In the genomic region with DNA sequence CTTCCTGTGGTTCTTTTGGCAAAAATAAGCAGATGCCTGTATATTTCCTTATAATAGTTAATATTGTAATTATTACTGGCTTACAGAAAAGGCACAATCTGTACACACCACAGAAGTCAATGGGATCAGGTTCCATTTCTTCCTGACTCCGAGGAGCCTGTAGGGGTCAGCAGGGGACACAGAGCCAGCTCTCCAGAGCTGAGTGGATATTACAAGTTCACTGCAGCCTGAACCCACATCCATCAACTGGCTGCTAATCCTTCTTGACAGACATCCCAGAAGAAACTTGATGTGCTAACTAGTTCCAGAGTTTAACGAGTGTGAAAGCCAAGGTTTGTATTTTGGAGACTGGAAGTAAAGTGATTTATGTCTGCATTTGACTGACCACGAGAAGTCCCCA, we compare ENCODE assay signal across 11 cellular contexts.
DNase-seq lines count a peak whose midpoint lies in the region; ATAC-seq and TF ChIP-seq lines count a peak whose summit lies in the region.
"Had no signal": no experiment of that assay in that cellular context is flagged by ENCODE, and none has a peak within 500 bp of the region (broad histone marks: within the 10 kb centered on the region; RNA-seq: fewer than 3 reads in every experiment).

No MANE protein-coding gene starts in this region.

- no peak for TF ChIP-seq POLR2A in gastroesophageal sphincter (IDR thresholded peaks at IDR 0.05)

- H3K4me3 Mint-ChIP-seq in H9, result no peak overlapping the region
- H3K4me3 Mint-ChIP-seq in activated CD8-positive, alpha-beta T cell treated with anti-CD3 and anti-CD28 coated beads, Interleukin-2, amount 10 ng/mL, durations not matched to agents 7 days and 5 days, result no peak overlapping the region

- H3K27me3 Mint-ChIP-seq in H9 (ENCODE audit: low read depth), result peaks cover 26% of the 10 kb centered on the region
- no peaks in the 10 kb centered on the region for H3K27me3 Mint-ChIP-seq in activated CD8-positive, alpha-beta T cell treated with anti-CD3 and anti-CD28 coated beads, Interleukin-2, amount 10 ng/mL, durations not matched to agents 7 days and 5 days (ENCODE audit: low read depth)

- no peak overlapping the region for H3K18ac ChIP-seq in H9 (ENCODE audit: insufficient read length, low read depth, low read length)

- H3K9me3 ChIP-seq in BE2C (no peaks in the 10 kb centered on the region), H9 (ENCODE audit: control insufficient read depth, low read depth, low read length) (no peaks in the 10 kb centered on the region), gastroesophageal sphincter (peaks cover 0 to 4% (median 0%) of the 10 kb centered on the region in 3 donors)
- H3K9me3 ChIP-seq: testis had no signal

- H3K79me1 ChIP-seq in H9 (ENCODE audit: insufficient read depth, low read depth, low read length, poor library complexity, severe bottlenecking), result no peaks in the 10 kb centered on the region

- no peak overlapping the region for H2BK20ac ChIP-seq in H9 (ENCODE audit: low read depth, low read length, poor library complexity, severe bottlenecking)

- H3K36me3 ChIP-seq in BE2C (no peaks in the 10 kb centered on the region), gastroesophageal sphincter (no peaks in the 10 kb centered on the region)

- H4K91ac ChIP-seq in H9 (ENCODE audit: insufficient read length, low read depth, low read length), result no peak overlapping the region

- peaks cover 7 to 8% of the 10 kb centered on the region in 2 experiments for H3K4me1 Mint-ChIP-seq in H9
- H3K4me1 Mint-ChIP-seq in activated CD8-positive, alpha-beta T cell treated with anti-CD3 and anti-CD28 coated beads, Interleukin-2, amount 10 ng/mL, durations not matched to agents 7 days and 5 days (ENCODE audit: low read depth), result no peaks in the 10 kb centered on the region

- DNase-seq in BE2C (no peak), H9 (peak; percentile 49), RKO (ENCODE audit: low spot score) (peak; percentile 20), kidney glomerular epithelial cell (lab: John Stamatoyannopoulos, UW) (peak; percentile 8), GM03348 (ENCODE audit: low spot score) (no peak)
- no peak for DNase-seq in activated CD8-positive, alpha-beta T cell treated with anti-CD3 and anti-CD28 coated beads, Interleukin-2, amount 10 ng/mL, durations not matched to agents 7 days and 5 days
- DNase-seq: activated CD4-positive, alpha-beta T cell treated with anti-CD3 and anti-CD28 coated beads, Interleukin-2, amount 50 U/mL, for 1 hour; DND-41; testis had no signal

- CTCF ChIA-PET in activated CD8-positive, alpha-beta T cell treated with anti-CD3 and anti-CD28 coated beads, Interleukin-2, amount 10 ng/mL, durations not matched to agents 7 days and 5 days (lab: Charles Lee), result no interaction called here

- H3K23ac ChIP-seq in H9 (ENCODE audit: insufficient read length, low read depth, low read length), result no peak overlapping the region

- POLR2A ChIA-PET in activated CD8-positive, alpha-beta T cell treated with anti-CD3 and anti-CD28 coated beads, Interleukin-2, amount 10 ng/mL, durations not matched to agents 7 days and 5 days (lab: Charles Lee), result no interaction called here

- no peak overlapping the region for H3K27ac ChIP-seq in H9 (ENCODE audit: insufficient read length, low read depth, low read length)
- no peak overlapping the region for H3K27ac ChIP-seq in gastroesophageal sphincter
- H3K27ac ChIP-seq: testis had no signal

- H4K8ac ChIP-seq in H9 (replicated peaks; ENCODE audit: insufficient read length, low read depth, low read length), result no peak overlapping the region

- no peaks in the 10 kb centered on the region for H3K79me2 ChIP-seq in H9 (ENCODE audit: insufficient read depth, low read length)

- H2AK5ac ChIP-seq in H9 (ENCODE audit: insufficient read length, low read length), result no peak overlapping the region

- TF ChIP-seq CTCF in BE2C (IDR thresholded peaks at IDR 0.05; ENCODE audit: low read depth, low read length), result peak; percentile 37
- peak; percentile 64 for TF ChIP-seq CTCF in H9 (conservative IDR thresholded peaks at IDR 0.05)
- TF ChIP-seq CTCF in gastroesophageal sphincter (IDR thresholded peaks at IDR 0.05), result no peak

- H4K20me1 ChIP-seq in H9 (ENCODE audit: control insufficient read depth, insufficient read depth, insufficient read length), result no peaks in the 10 kb centered on the region

- H2AFZ ChIP-seq in H9 (ENCODE audit: low read length), result no peak overlapping the region

- H3K56ac ChIP-seq in H9 (ENCODE audit: insufficient read length, low read depth, low read length), result no peak overlapping the region

- no peak overlapping the region for H3K9ac ChIP-seq in H9 (ENCODE audit: extremely low read depth, insufficient read length, low read length)

- no peak overlapping the region for H2BK15ac ChIP-seq in H9 (ENCODE audit: low read depth, low read length)

- H3K9me3 Mint-ChIP-seq in H9, result no peaks in the 10 kb centered on the region
- H3K9me3 Mint-ChIP-seq in activated CD8-positive, alpha-beta T cell treated with anti-CD3 and anti-CD28 coated beads, Interleukin-2, amount 10 ng/mL, durations not matched to agents 7 days and 5 days (ENCODE audit: insufficient read depth), result no peaks in the 10 kb centered on the region

- H3K4me3 ChIP-seq in BE2C (ENCODE audit: low read depth, low read length) (no peak overlapping the region), gastroesophageal sphincter (no peak overlapping the region)
- H3K4me3 ChIP-seq: testis had no signal

- peaks cover 8% of the 10 kb centered on the region; the same call in 1 of the 2 replicates for H3K27me3 ChIP-seq in BE2C
- no peaks in the 10 kb centered on the region for H3K27me3 ChIP-seq in H9 (ENCODE audit: insufficient read depth, low read length)
- peaks cover 5% of the 10 kb centered on the region for H3K27me3 ChIP-seq in gastroesophageal sphincter
- H3K27me3 ChIP-seq: testis had no signal

- no peak overlapping the region for H2BK5ac ChIP-seq in H9 (ENCODE audit: insufficient read length, low read length)

- H3K4me1 ChIP-seq in BE2C (no peaks in the 10 kb centered on the region), H9 (ENCODE audit: insufficient read depth, low read length) (no peaks in the 10 kb centered on the region), gastroesophageal sphincter (no peaks in the 10 kb centered on the region)
- H3K4me1 ChIP-seq: testis had no signal

- H4K5ac ChIP-seq in H9 (ENCODE audit: insufficient read length, low read depth, low read length), result no peak overlapping the region

- no peak overlapping the region for H3K4ac ChIP-seq in H9 (ENCODE audit: low read depth, low read length)

- no peak overlapping the region for H2BK12ac ChIP-seq in H9 (ENCODE audit: insufficient read length, low read depth, low read length)

- H3T11ph ChIP-seq in H9 (ENCODE audit: low read length), result no peak overlapping the region

- no peak for ATAC-seq in activated CD8-positive, alpha-beta T cell treated with anti-CD3 and anti-CD28 coated beads, Interleukin-2, amount 10 ng/mL, durations not matched to agents 7 days and 5 days
- ATAC-seq in HG03354 (IDR thresholded peaks at IDR 0.05; ENCODE audit: poor library complexity, severe bottlenecking, unreplicated experiment), result no peak
- no peak for ATAC-seq in gastroesophageal sphincter

- no peaks in the 10 kb centered on the region for H3K23me2 ChIP-seq in H9 (ENCODE audit: insufficient read length, low read depth, low read length, poor library complexity, severe bottlenecking)

- no peak overlapping the region for H2BK120ac ChIP-seq in H9 (ENCODE audit: low read depth, low read length, poor library complexity, severe bottlenecking)

- H3K14ac ChIP-seq in H9 (ENCODE audit: insufficient read depth, low read length), result no peak overlapping the region

- WGBS in H9 (ENCODE audit: extremely low coverage, insufficient read length, low lambda C conversion rate), result no CpG with 5 or more reads among the region's 3 CpGs
- 13 to 26% methylated on average over 3 of the region's 3 CpGs for WGBS in gastroesophageal sphincter (ENCODE audit: low coverage in 1 of 2), 2 donors

- H3K36me3 Mint-ChIP-seq in H9 (ENCODE audit: insufficient read depth in 1 of 3, low read depth in 3 of 3), result no peaks in the 10 kb centered on the region
- H3K36me3 Mint-ChIP-seq in activated CD8-positive, alpha-beta T cell treated with anti-CD3 and anti-CD28 coated beads, Interleukin-2, amount 10 ng/mL, durations not matched to agents 7 days and 5 days (ENCODE audit: low read depth), result no peaks in the 10 kb centered on the region

- no peak overlapping the region for H3K4me2 ChIP-seq in H9 (ENCODE audit: insufficient read depth, insufficient read length, low read length)

- TF ChIP-seq EP300 in gastroesophageal sphincter (IDR thresholded peaks at IDR 0.05), result no peak

- H3K27ac Mint-ChIP-seq in H9, result no peak overlapping the region
- no peak overlapping the region for H3K27ac Mint-ChIP-seq in activated CD8-positive, alpha-beta T cell treated with anti-CD3 and anti-CD28 coated beads, Interleukin-2, amount 10 ng/mL, durations not matched to agents 7 days and 5 days

Comparison
In these comparisons a context has a peak if more than half of its experiments do, and no peak if none do; other contexts are left out.
1. DNase-seq: peak in H9 (single experiment), RKO (single experiment) and kidney glomerular epithelial cell (single experiment); none in BE2C (single experiment), activated CD8-positive, alpha-beta T cell treated with anti-CD3 and anti-CD28 coated beads, Interleukin-2, amount 10 ng/mL, durations not matched to agents 7 days and 5 days (single experiment) and GM03348 (single experiment).
2. CTCF ChIP-seq: peak in BE2C (single experiment) and H9 (single experiment); none in gastroesophageal sphincter (0 of 4).